In the genomic region with DNA sequence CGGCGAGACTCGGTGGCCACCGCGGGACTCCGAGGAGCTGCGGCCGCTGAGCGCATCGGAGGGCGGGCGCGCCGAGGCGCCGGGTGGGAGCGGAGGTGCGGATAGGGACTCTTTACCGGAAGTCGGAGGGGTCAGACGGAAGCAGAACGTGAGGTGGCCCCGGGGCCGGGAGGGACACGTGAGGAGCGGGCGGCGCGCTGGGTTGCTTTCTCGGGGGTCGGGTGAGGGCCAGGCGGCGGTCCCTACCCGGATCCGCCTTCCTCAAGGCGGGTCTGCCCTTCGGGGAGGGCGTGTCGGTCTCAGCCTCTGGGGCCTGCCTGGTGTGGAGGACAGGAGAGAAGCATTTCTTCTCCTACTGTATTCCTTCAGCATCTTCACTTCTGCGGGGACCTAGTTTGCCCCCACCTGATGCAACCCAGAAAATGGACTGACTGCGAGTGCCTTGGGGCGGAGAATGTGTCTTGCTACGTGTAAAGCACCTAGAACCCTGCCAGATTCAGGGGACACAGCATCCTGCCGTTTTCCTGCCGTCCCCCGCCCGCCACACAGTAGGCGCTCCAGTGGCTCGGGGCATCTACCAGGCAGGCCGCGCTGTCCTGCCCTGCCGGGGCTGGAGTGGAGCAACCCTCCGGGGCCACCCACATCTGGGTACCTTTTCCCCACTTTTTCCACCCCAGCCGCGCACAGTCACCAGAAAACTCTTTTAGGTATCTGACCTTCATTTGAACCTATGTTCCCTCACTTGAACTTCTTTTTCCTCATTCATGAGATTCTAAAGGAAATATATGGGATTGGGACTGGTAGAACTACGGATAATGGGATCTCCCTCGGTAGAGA, we compare ENCODE assay signal across 1 cellular context.
TF ChIP-seq lines count a peak whose summit lies in the region.

No MANE protein-coding gene starts in this region.

TF ChIP-seq in HCT116, 20 proteins besides CTCF, POLR2A, EP300 and RAD21 (continued from another document):
- peak; percentile 26; the same call in 1 of the 2 replicates for TF ChIP-seq ZFX (IDR thresholded peaks at IDR 0.05)
